Comparison of ENCODE assay signal across 1 cellular context in the genomic region with DNA sequence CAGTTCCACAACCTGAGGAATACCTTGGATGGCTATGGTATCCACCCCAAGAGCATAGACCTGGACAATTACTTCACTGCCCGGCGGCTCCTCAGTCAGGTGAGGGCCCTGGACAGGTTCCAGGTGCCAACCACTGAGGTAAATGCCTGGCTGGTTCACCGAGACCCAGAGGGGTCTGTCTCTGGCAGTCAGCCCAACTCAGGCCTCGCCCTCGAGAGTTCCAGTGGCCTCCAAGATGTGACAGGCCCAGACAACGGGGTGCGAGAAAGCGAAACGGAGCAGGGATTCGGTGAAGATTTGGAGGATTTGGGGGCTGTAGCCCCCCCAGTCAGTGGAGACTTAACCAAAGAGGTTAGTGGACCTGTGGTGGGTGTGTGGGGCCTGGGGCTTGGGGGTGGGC.
TF ChIP-seq lines count a peak whose summit lies in the region.

No MANE protein-coding gene starts in this region.

TF ChIP-seq in H1, 55 proteins besides CTCF, POLR2A, EP300 and RAD21:
- TF ChIP-seq HDAC2 (IDR thresholded peaks at IDR 0.05; ENCODE audit: borderline replicate concordance in 1 of 2, low read depth in 2 of 2, low read length in 2 of 2) (no peak), TEAD4 (IDR thresholded peaks at IDR 0.05; ENCODE audit: low read depth, low read length) (no peak), GTF2F1 (IDR thresholded peaks at IDR 0.05; ENCODE audit: borderline replicate concordance, low read depth, low read length) (no peak), YY1 (IDR thresholded peaks at IDR 0.05; ENCODE audit: low read depth, low read length) (no peak), SIN3A (conservative IDR thresholded peaks at IDR 0.05 in 1 of 2, IDR thresholded peaks at IDR 0.05 in 1 of 2; ENCODE audit: low read depth in 1 of 2, low read length in 2 of 2) (no peak), HDAC6 (IDR thresholded peaks at IDR 0.05; ENCODE audit: low read depth, low read length) (no peak), BACH1 (IDR thresholded peaks at IDR 0.05; ENCODE audit: low read length) (no peak), ASH2L (IDR thresholded peaks at IDR 0.05; ENCODE audit: low read length) (no peak), SRF (IDR thresholded peaks at IDR 0.05; ENCODE audit: low read depth, low read length) (no peak), TAF7 (optimal IDR thresholded peaks at IDR 0.05; ENCODE audit: borderline replicate concordance, low read depth, low read length) (no peak), JUN (IDR thresholded peaks at IDR 0.05; ENCODE audit: low read depth, low read length) (no peak), FOSL1 (IDR thresholded peaks at IDR 0.05; ENCODE audit: insufficient read depth, low read depth, low read length) (no peak), GABPA (IDR thresholded peaks at IDR 0.05; ENCODE audit: borderline replicate concordance, insufficient read depth, low read length) (no peak), CREB1 (IDR thresholded peaks at IDR 0.05) (no peak), CBX5 (IDR thresholded peaks at IDR 0.05; ENCODE audit: low read depth, low read length) (no peak), RBBP5 (IDR thresholded peaks at IDR 0.05; ENCODE audit: borderline replicate concordance, low read depth, low read length) (no peak), SP1 (IDR thresholded peaks at IDR 0.05; ENCODE audit: low read depth, low read length) (no peak)
- TF ChIP-seq, protein P1, sequence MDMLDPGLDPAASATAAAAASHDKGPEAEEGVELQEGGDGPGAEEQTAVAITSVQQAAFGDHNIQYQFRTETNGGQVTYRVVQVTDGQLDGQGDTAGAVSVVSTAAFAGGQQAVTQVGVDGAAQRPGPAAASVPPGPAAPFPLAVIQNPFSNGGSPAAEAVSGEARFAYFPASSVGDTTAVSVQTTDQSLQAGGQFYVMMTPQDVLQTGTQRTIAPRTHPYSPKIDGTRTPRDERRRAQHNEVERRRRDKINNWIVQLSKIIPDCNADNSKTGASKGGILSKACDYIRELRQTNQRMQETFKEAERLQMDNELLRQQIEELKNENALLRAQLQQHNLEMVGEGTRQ (IDR thresholded peaks at IDR 0.05; ENCODE audit: low read length): no peak
TF ChIP-seq in H1: peak in this region for 0.
